In genomic region chr2:54954705-54955357, GRCh38 we compare ENCODE assay signal across 15 cellular contexts.
"Had no signal": no experiment of that assay in that cellular context is flagged by ENCODE, and none has a peak within 500 bp of the region (broad histone marks: within the 10 kb centered on the region; RNA-seq: fewer than 3 reads in every experiment).

No MANE protein-coding gene starts in this region.

- H3K9me3 ChIP-seq: thoracic aorta had no signal

- H3K27me3 Mint-ChIP-seq: activated CD4-positive, alpha-beta memory T cell treated with anti-CD3 and anti-CD28 coated beads, Interleukin-2, amount 10 ng/mL, durations not matched to agents 7 days and 5 days; activated naive CD8-positive, alpha-beta T cell treated with anti-CD3 and anti-CD28 coated beads, Interleukin-2, amount 10 ng/mL, durations not matched to agents 7 days and 5 days had no signal

- H3K36me3 ChIP-seq: thoracic aorta had no signal

- H3K9ac ChIP-seq: parathyroid adenoma had no signal

- H3K9me3 Mint-ChIP-seq: activated CD4-positive, alpha-beta memory T cell treated with anti-CD3 and anti-CD28 coated beads, Interleukin-2, amount 10 ng/mL, durations not matched to agents 7 days and 5 days; activated naive CD8-positive, alpha-beta T cell treated with anti-CD3 and anti-CD28 coated beads, Interleukin-2, amount 10 ng/mL, durations not matched to agents 7 days and 5 days; stimulated activated naive CD8-positive, alpha-beta T cell treated with anti-CD3 and anti-CD28 coated beads, Interleukin-15, amount 100 ng/mL, for 72 hours; T-helper 2 cell treated with Interferon-gamma antibody and Interleukin-4, amounts not matched to agents 5 μg/mL and 100 μg/mL, for 36 hours had no signal

- H3K27ac ChIP-seq: parathyroid adenoma, thoracic aorta had no signal

- H3K4me1 Mint-ChIP-seq: stimulated activated naive CD8-positive, alpha-beta T cell treated with anti-CD3 and anti-CD28 coated beads, Interleukin-15, amount 100 ng/mL, for 72 hours had no signal

- H3K4me1 ChIP-seq: parathyroid adenoma had no signal

- H3K79me2 ChIP-seq: parathyroid adenoma had no signal

- H3K4me3 Mint-ChIP-seq: activated CD4-positive, alpha-beta memory T cell treated with anti-CD3 and anti-CD28 coated beads, Interleukin-2, amount 10 ng/mL, durations not matched to agents 7 days and 5 days; activated naive CD8-positive, alpha-beta T cell treated with anti-CD3 and anti-CD28 coated beads, Interleukin-2, amount 10 ng/mL, durations not matched to agents 7 days and 5 days; stimulated activated naive CD8-positive, alpha-beta T cell treated with anti-CD3 and anti-CD28 coated beads, Interleukin-15, amount 100 ng/mL, for 72 hours; T-helper 2 cell treated with Interferon-gamma antibody and Interleukin-4, amounts not matched to agents 5 μg/mL and 100 μg/mL, for 36 hours had no signal

- DNase-seq: activated CD4-positive, alpha-beta memory T cell treated with anti-CD3 and anti-CD28 coated beads, Interleukin-2, amount 10 ng/mL, durations not matched to agents 7 days and 5 days; activated CD4-positive, alpha-beta T cell treated with anti-CD3 and anti-CD28 coated beads for 1 hour; activated gamma-delta T cell; activated naive CD8-positive, alpha-beta T cell treated with anti-CD3 and anti-CD28 coated beads, Interleukin-2, amount 10 ng/mL, durations not matched to agents 7 days and 5 days; activated T-cell treated with anti-CD3 and anti-CD28 coated beads, Interleukin-2, amount 50 U/mL, for 48 hours; stimulated activated CD4-positive, alpha-beta T cell treated with anti-CD3 and anti-CD28 coated beads, Interleukin-15, amount 100 ng/mL, for 24 hours; stimulated activated CD4-positive, alpha-beta T cell treated with anti-CD3 and anti-CD28 coated beads, Interleukin-4, amount 100 ng/mL, for 24 hours; stimulated activated naive CD8-positive, alpha-beta T cell treated with anti-CD3 and anti-CD28 coated beads, Interleukin-15, amount 100 ng/mL, for 72 hours had no signal

- FAIRE-seq: bronchial epithelial cell, colon, frontal cortex, urothelium cell line had no signal

- H3K27ac Mint-ChIP-seq: activated CD4-positive, alpha-beta memory T cell treated with anti-CD3 and anti-CD28 coated beads, Interleukin-2, amount 10 ng/mL, durations not matched to agents 7 days and 5 days had no signal

- ATAC-seq: stimulated activated naive CD8-positive, alpha-beta T cell treated with anti-CD3 and anti-CD28 coated beads, Interleukin-15, amount 100 ng/mL, for 72 hours had no signal

- H2AFZ ChIP-seq: parathyroid adenoma had no signal

- H3K36me3 Mint-ChIP-seq: activated naive CD8-positive, alpha-beta T cell treated with anti-CD3 and anti-CD28 coated beads, Interleukin-2, amount 10 ng/mL, durations not matched to agents 7 days and 5 days had no signal

- H3K4me3 ChIP-seq: thoracic aorta had no signal
